In genomic region chr10:113493195-113493594, GRCh38 we compare ENCODE assay signal across 18 cellular contexts. TPM values are rescaled to one million over a fixed set of nuclear protein-coding genes. Genes with fewer than 3 reads are reported as not detected.
DNase-seq lines count a peak whose midpoint lies in the region; ATAC-seq and TF ChIP-seq lines count a peak whose summit lies in the region.
"Had no signal": no experiment of that assay in that cellular context is flagged by ENCODE, and none has a peak within 500 bp of the region (broad histone marks: within the 10 kb centered on the region; RNA-seq: fewer than 3 reads in every experiment).

No MANE protein-coding gene starts in this region.

- H3K4me1 Mint-ChIP-seq in HFFc6 (ENCODE audit: low read depth), result peaks cover 35% of the 10 kb centered on the region
- peaks cover 8% of the 10 kb centered on the region for H3K4me1 Mint-ChIP-seq in mesothelial cell of epicardium
- H3K4me1 Mint-ChIP-seq: CD4-positive, CD25-positive, alpha-beta regulatory T cell had no signal

- intact Hi-C loops in lower lobe of right lung (cut with DNase I) (no loop called here), vagina (cut with DNase I) (no loop called here)

- TF ChIP-seq CTCF in HFFc6 (IDR thresholded peaks at IDR 0.05) (no peak), choroid plexus epithelial cell (conservative IDR thresholded peaks at IDR 0.05; ENCODE audit: low read depth, low read length) (no peak), lower lobe of right lung (IDR thresholded peaks at IDR 0.05) (no peak), vagina (IDR thresholded peaks at IDR 0.05) (no peak), mesothelial cell of epicardium (IDR thresholded peaks at IDR 0.05; ENCODE audit: unreplicated experiment) (no peak)

- peak overlapping the region; percentile 31 for H3K4me3 Mint-ChIP-seq in HFFc6
- H3K4me3 Mint-ChIP-seq in mesothelial cell of epicardium, result no peak overlapping the region
- H3K4me3 Mint-ChIP-seq: activated CD8-positive, alpha-beta T cell treated with anti-CD3 and anti-CD28 coated beads for 36 hours; activated T-helper 1 cell treated with anti-CD3 and anti-CD28 coated beads, Interleukin-12 subunit alpha, Interleukin-12 subunit beta, Interleukin-2, Interleukin-4 antibody, amounts not matched to agents 30 ng/mL and 10 ng/mL and 1 ng/mL, durations not matched to agents 14 hours and 24 hours and 36 hours; CD4-positive, CD25-positive, alpha-beta regulatory T cell; neural progenitor cell had no signal

- H3K9me3 ChIP-seq in lower lobe of right lung (no peaks in the 10 kb centered on the region), vagina (no peaks in the 10 kb centered on the region)

- DNase-seq in HFFc6, result peak; percentile 30
- peak; percentile 9 for DNase-seq in choroid plexus epithelial cell (ENCODE audit: low read depth)
- no peak for DNase-seq in lower lobe of right lung
- no peak for DNase-seq in vagina (ENCODE audit: extremely low spot score in 2 of 2)
- DNase-seq in mesothelial cell of epicardium (ENCODE audit: low spot score in 2 of 2, unreplicated experiment in 2 of 2), result no peak
- DNase-seq: activated CD8-positive, alpha-beta T cell treated with anti-CD3 and anti-CD28 coated beads for 36 hours; CD4-positive, CD25-positive, alpha-beta regulatory T cell; DMS79; KG1; NCI-H1105 treated with DMSO at 0.1 percent for 48 hours; stimulated activated CD4-positive, alpha-beta T cell treated with anti-CD3 and anti-CD28 coated beads, Interleukin-1b, Interleukin-23, amount 100 ng/mL, for 48 hours; substantia nigra had no signal

- H3K9me3 Mint-ChIP-seq in HFFc6 (no peaks in the 10 kb centered on the region), mesothelial cell of epicardium (no peaks in the 10 kb centered on the region)
- H3K9me3 Mint-ChIP-seq: activated CD8-positive, alpha-beta T cell treated with anti-CD3 and anti-CD28 coated beads for 36 hours; activated T-helper 1 cell treated with anti-CD3 and anti-CD28 coated beads, Interleukin-12 subunit alpha, Interleukin-12 subunit beta, Interleukin-2, Interleukin-4 antibody, amounts not matched to agents 30 ng/mL and 10 ng/mL and 1 ng/mL, durations not matched to agents 14 hours and 24 hours and 36 hours; neural progenitor cell had no signal

- H3K27me3 ChIP-seq in lower lobe of right lung (ENCODE audit: low read depth), result no peaks in the 10 kb centered on the region
- no peaks in the 10 kb centered on the region for H3K27me3 ChIP-seq in vagina

- H3K27me3 Mint-ChIP-seq in HFFc6 (ENCODE audit: insufficient read depth) (peaks cover 9% of the 10 kb centered on the region), mesothelial cell of epicardium (ENCODE audit: low read depth) (peaks cover 54% of the 10 kb centered on the region)
- H3K27me3 Mint-ChIP-seq: CD4-positive, CD25-positive, alpha-beta regulatory T cell had no signal

- H3K36me3 Mint-ChIP-seq in HFFc6 (ENCODE audit: low read depth), result no peaks in the 10 kb centered on the region
- H3K36me3 Mint-ChIP-seq in mesothelial cell of epicardium, result no peaks in the 10 kb centered on the region
- H3K36me3 Mint-ChIP-seq: CD4-positive, CD25-positive, alpha-beta regulatory T cell; neural progenitor cell had no signal

- H3K4me3 ChIP-seq in choroid plexus epithelial cell (ENCODE audit: low read depth, low read length), result no peak overlapping the region
- H3K4me3 ChIP-seq in lower lobe of right lung, result no peak overlapping the region
- H3K4me3 ChIP-seq in vagina, result no peak overlapping the region
- H3K4me3 ChIP-seq: neural progenitor cell had no signal

- H3K27ac ChIP-seq in lower lobe of right lung (peak overlapping the region; percentile 54), vagina (peak overlapping the region; percentile 23)
- H3K27ac ChIP-seq: HL-60, neural progenitor cell had no signal

- H3K4me1 ChIP-seq in lower lobe of right lung (peaks cover 40% of the 10 kb centered on the region), vagina (peaks cover 50% of the 10 kb centered on the region)
- H3K4me1 ChIP-seq: neural progenitor cell had no signal

- no peak for TF ChIP-seq POLR2A in vagina (IDR thresholded peaks at IDR 0.05)

- no peaks in the 10 kb centered on the region for H3K36me3 ChIP-seq in lower lobe of right lung
- H3K36me3 ChIP-seq in vagina, result no peaks in the 10 kb centered on the region
- H3K36me3 ChIP-seq: neural progenitor cell had no signal

- ATAC-seq in lower lobe of right lung (no peak), GM18517 (IDR thresholded peaks at IDR 0.05; ENCODE audit: unreplicated experiment) (no peak), GM21447 (IDR thresholded peaks at IDR 0.05; ENCODE audit: unreplicated experiment) (no peak)
- ATAC-seq: activated CD8-positive, alpha-beta T cell treated with anti-CD3 and anti-CD28 coated beads for 36 hours had no signal

- H3K27ac Mint-ChIP-seq in HFFc6 (peak overlapping the region; percentile 83), mesothelial cell of epicardium (no peak overlapping the region)
- H3K27ac Mint-ChIP-seq: activated CD8-positive, alpha-beta T cell treated with anti-CD3 and anti-CD28 coated beads for 36 hours; activated T-helper 1 cell treated with anti-CD3 and anti-CD28 coated beads, Interleukin-12 subunit alpha, Interleukin-12 subunit beta, Interleukin-2, Interleukin-4 antibody, amounts not matched to agents 30 ng/mL and 10 ng/mL and 1 ng/mL, durations not matched to agents 14 hours and 24 hours and 36 hours; CD4-positive, CD25-positive, alpha-beta regulatory T cell; neural progenitor cell had no signal

RNA-seq across cellular contexts. Expression of gene HABP2, which starts 59.7 kb away (rescaled TPM):
- not detected for total RNA-seq in HFFc6 (2021; fragmentation: NEBNext Ultra II Directional; extraction: Animal tissue kit (Norgen Biotek cat#: 25700))
- total RNA-seq in lower lobe of right lung, result 0.77 TPM
- not detected for total RNA-seq in vagina
- 0.13 TPM in 1 of 3 replicates, not detected in the others for total RNA-seq in mesothelial cell of epicardium
- total RNA-seq: activated CD8-positive, alpha-beta T cell treated with anti-CD3 and anti-CD28 coated beads for 36 hours; activated T-helper 1 cell treated with anti-CD3 and anti-CD28 coated beads, Interleukin-12 subunit alpha, Interleukin-12 subunit beta, Interleukin-2, Interleukin-4 antibody, amounts not matched to agents 30 ng/mL and 10 ng/mL and 1 ng/mL, durations not matched to agents 14 hours and 24 hours and 36 hours; CD4-positive, CD25-positive, alpha-beta regulatory T cell; cerebellum had no signal

Comparison
In these comparisons a context has a peak if more than half of its experiments do, and no peak if none do; other contexts are left out.
1. DNase-seq: peak in HFFc6 (single experiment) and choroid plexus epithelial cell (single experiment); none in lower lobe of right lung (single experiment), vagina (0 of 2) and mesothelial cell of epicardium (0 of 2).